8 cellular contexts compared by ENCODE assay signal in genomic region chr6:108561742-108562502, GRCh38. TPM values are rescaled to one million over a fixed set of nuclear protein-coding genes. Genes with fewer than 3 reads are reported as not detected.
DNase-seq lines count a peak whose midpoint lies in the region; ATAC-seq and TF ChIP-seq lines count a peak whose summit lies in the region.

No MANE protein-coding gene starts in this region.

- H3K4me3 Mint-ChIP-seq in chondrocyte (ENCODE audit: unreplicated experiment) (peak overlapping the region; percentile 98), type B pancreatic cell (peak overlapping the region; percentile 96)

- peaks cover 0 to 2% of the 10 kb centered on the region in 2 donors for H3K36me3 ChIP-seq in lung (ENCODE audit: control insufficient read depth in 2 of 2, insufficient read depth in 2 of 2, low read length in 2 of 2)

- H3K27me3 ChIP-seq in lung (ENCODE audit: control insufficient read depth, insufficient read depth): no peaks in the 10 kb centered on the region

- peak overlapping the region; percentile 91 to 93 for H3K27ac ChIP-seq in lung (ENCODE audit: low read depth in 1 of 2, low read length in 1 of 2)

- H3K4me3 ChIP-seq in lung: peak overlapping the region; percentile 87

- H3K4me1 Mint-ChIP-seq in chondrocyte (ENCODE audit: low read depth) (peaks cover 52% of the 10 kb centered on the region), type B pancreatic cell (ENCODE audit: unreplicated experiment) (peaks cover 39% of the 10 kb centered on the region)

- 11 to 14% methylated on average over 46 of the region's 46 CpGs for WGBS in lung, 2 donors

- peak overlapping the region; percentile 98 for H3K27ac Mint-ChIP-seq in chondrocyte (ENCODE audit: unreplicated experiment)
- peak overlapping the region; percentile 93 for H3K27ac Mint-ChIP-seq in type B pancreatic cell

- no peak for ATAC-seq in lung (ENCODE audit: insufficient read depth, low FRiP score)

- peaks cover 6 to 14% of the 10 kb centered on the region in 2 donors for H3K4me1 ChIP-seq in lung (ENCODE audit: control insufficient read depth in 2 of 2, insufficient read depth in 2 of 2, low read length in 2 of 2)

- DNase-seq in DMS53 (lab: John Stamatoyannopoulos, UW) (peak; percentile 66), NCI-H526 (lab: John Stamatoyannopoulos, UW) (peak; percentile 24 to 69), chondrocyte (ENCODE audit: low spot score) (no peak), lung (ENCODE audit: low spot score) (peak; percentile 32), type B pancreatic cell (ENCODE audit: extremely low spot score, unreplicated experiment) (no peak), NCI-H2107 (lab: John Stamatoyannopoulos, UW) (no peak), GOT3 (lab: John Stamatoyannopoulos, UW) (no peak), NCI-H345 (lab: John Stamatoyannopoulos, UW) (no peak)

- TF ChIP-seq CTCF in chondrocyte (IDR thresholded peaks at IDR 0.05) (no peak), lung (IDR thresholded peaks at IDR 0.05; ENCODE audit: control extremely low read depth, extremely low read depth) (no peak), type B pancreatic cell (conservative IDR thresholded peaks at IDR 0.05) (no peak)

- H3K9me3 Mint-ChIP-seq in chondrocyte (ENCODE audit: low read depth) (no peaks in the 10 kb centered on the region), type B pancreatic cell (no peaks in the 10 kb centered on the region)

- peaks cover 1% of the 10 kb centered on the region for H3K36me3 Mint-ChIP-seq in chondrocyte (ENCODE audit: low read depth)
- H3K36me3 Mint-ChIP-seq in type B pancreatic cell: peaks cover 4% of the 10 kb centered on the region

- H3K9me3 ChIP-seq in lung (ENCODE audit: control insufficient read depth in 2 of 2, insufficient read depth in 1 of 2, low read length in 1 of 2): no peaks in the 10 kb centered on the region

- H3K27me3 Mint-ChIP-seq in chondrocyte (ENCODE audit: low read depth) (no peaks in the 10 kb centered on the region), type B pancreatic cell (peaks cover 11% of the 10 kb centered on the region)

RNA-seq across cellular contexts. Expression of gene FOXO3, which starts 1.2 kb away (rescaled TPM):
- total RNA-seq in chondrocyte (42.7 to 58.1 TPM (median 45.0 TPM) in 3 replicates), lung (100 to 1,000 TPM in 1 of 2 donors, 10 to 100 TPM in 1; 57.9 to 101 TPM), type B pancreatic cell (ENCODE audit: low replicate concordance) (30.4 and 43.3 TPM in 2 replicates)
- 10 to 100 TPM; 12.1 to 22.1 TPM for polyA plus RNA-seq in lung

Comparison
In these comparisons a context has a peak if more than half of its experiments do, and no peak if none do; other contexts are left out.
1. DNase-seq: peak in DMS53 (single experiment), NCI-H526 (2 of 2) and lung (single experiment); none in chondrocyte (single experiment), type B pancreatic cell (single experiment), NCI-H2107 (single experiment), GOT3 (single experiment) and NCI-H345 (single experiment).